19 cellular contexts compared by ENCODE assay signal in the genomic region with DNA sequence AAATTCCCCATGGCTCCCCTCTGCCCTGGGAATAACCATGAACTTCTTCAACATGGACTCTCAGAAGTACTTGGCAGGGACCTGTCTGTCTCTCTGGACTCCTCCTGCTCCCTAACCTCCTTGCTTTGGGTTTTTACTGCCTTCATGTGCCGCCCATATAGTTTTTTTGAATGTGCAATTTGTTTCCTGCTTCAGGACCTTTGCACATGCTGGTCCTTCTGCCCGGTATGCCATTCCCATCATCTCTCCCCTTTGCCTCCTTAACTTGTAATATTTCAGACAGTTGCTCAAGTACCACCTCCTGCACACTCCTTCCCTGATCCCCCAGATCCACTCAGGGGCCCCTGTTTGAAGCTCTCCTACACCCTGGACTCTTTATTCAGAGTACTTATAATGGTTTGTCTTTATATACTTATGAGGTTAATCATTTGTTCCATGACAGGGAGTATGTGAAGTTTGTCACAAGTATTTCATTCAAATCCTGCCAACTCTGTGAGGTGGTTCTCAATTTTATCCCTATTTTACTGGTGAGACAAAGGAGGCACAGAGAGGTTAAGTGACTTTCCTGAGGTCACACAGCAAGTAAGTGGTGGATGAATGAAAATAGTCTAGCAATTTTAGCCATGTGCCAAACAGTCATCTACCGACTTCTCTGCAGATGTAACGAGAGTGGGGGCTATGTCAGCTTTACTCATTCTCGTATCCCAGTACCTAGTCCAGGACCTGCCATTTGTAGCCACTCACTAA.
DNase-seq lines count a peak whose midpoint lies in the region; ATAC-seq, FAIRE-seq and TF ChIP-seq lines count a peak whose summit lies in the region.
"Had no signal": no experiment of that assay in that cellular context is flagged by ENCODE, and none has a peak within 500 bp of the region (broad histone marks: within the 10 kb centered on the region; RNA-seq: fewer than 3 reads in every experiment).

No MANE protein-coding gene starts in this region.

- H3K4me3 ChIP-seq in astrocyte (ENCODE audit: insufficient read depth, low read depth, low read length): no peak overlapping the region
- H3K4me3 ChIP-seq: BLaER1, GM23248 had no signal

- H3K9ac ChIP-seq in astrocyte (ENCODE audit: low read length): no peak overlapping the region
- H3K9ac ChIP-seq: BLaER1, GM23248 had no signal

- no peak overlapping the region for H2AFZ ChIP-seq in astrocyte (ENCODE audit: low read depth, low read length)
- H2AFZ ChIP-seq: GM23248 had no signal

- H3K4me1 Mint-ChIP-seq in astrocyte (ENCODE audit: low read depth, unreplicated experiment): peaks cover 34% of the 10 kb centered on the region
- no peaks in the 10 kb centered on the region for H3K4me1 Mint-ChIP-seq in central memory CD8-positive, alpha-beta T cell
- H3K4me1 Mint-ChIP-seq in nephron: peaks cover 88% of the 10 kb centered on the region
- no peaks in the 10 kb centered on the region for H3K4me1 Mint-ChIP-seq in activated CD8-positive, alpha-beta T cell treated with anti-CD3 and anti-CD28 coated beads for 36 hours (ENCODE audit: low read depth)
- H3K4me1 Mint-ChIP-seq: CD4-positive, alpha-beta memory T cell had no signal

- H3K27ac Mint-ChIP-seq in astrocyte (ENCODE audit: unreplicated experiment) (peak overlapping the region; percentile 75), nephron (peak overlapping the region; percentile 71 to 94 (median 84))
- peak overlapping the region; percentile 40 for H3K27ac Mint-ChIP-seq in central memory CD8-positive, alpha-beta T cell (ENCODE audit: low read depth)
- H3K27ac Mint-ChIP-seq in activated CD8-positive, alpha-beta T cell treated with anti-CD3 and anti-CD28 coated beads for 36 hours: no peak overlapping the region
- H3K27ac Mint-ChIP-seq: CD14-positive monocyte; CD4-positive, alpha-beta memory T cell; HFFc6 had no signal

- H3K27ac ChIP-seq in astrocyte (ENCODE audit: low read depth, low read length): no peak overlapping the region
- H3K27ac ChIP-seq: BLaER1, GM23248 had no signal

- no peak for DNase-seq in astrocyte (ENCODE audit: low read depth)
- no peak for DNase-seq in central memory CD8-positive, alpha-beta T cell (ENCODE audit: low spot score in 2 of 2)
- no peak for DNase-seq in activated CD4-positive, CD25-positive, alpha-beta regulatory T cell treated with anti-CD3 and anti-CD28 coated beads, Interleukin-2, amount 50 U/mL, for 72 hours
- no peak for DNase-seq in activated CD8-positive, alpha-beta T cell treated with anti-CD3 and anti-CD28 coated beads for 36 hours
- DNase-seq: CD4-positive, alpha-beta memory T cell; DMS153; DMS79; GDM1; GM23248; HCEC 1CT; HFFc6 had no signal

- H3K36me3 Mint-ChIP-seq in astrocyte (ENCODE audit: low read depth, unreplicated experiment) (no peaks in the 10 kb centered on the region), nephron (ENCODE audit: low read depth) (no peaks in the 10 kb centered on the region)
- no peaks in the 10 kb centered on the region for H3K36me3 Mint-ChIP-seq in central memory CD8-positive, alpha-beta T cell (ENCODE audit: insufficient read depth)
- no peaks in the 10 kb centered on the region for H3K36me3 Mint-ChIP-seq in activated CD8-positive, alpha-beta T cell treated with anti-CD3 and anti-CD28 coated beads for 36 hours (ENCODE audit: low read depth)
- H3K36me3 Mint-ChIP-seq: CD14-positive monocyte; CD4-positive, alpha-beta memory T cell had no signal

- H3K27me3 Mint-ChIP-seq in astrocyte (ENCODE audit: low read depth, unreplicated experiment) (peaks cover 24% of the 10 kb centered on the region), nephron (ENCODE audit: low read depth) (peaks cover 18% of the 10 kb centered on the region)
- H3K27me3 Mint-ChIP-seq in central memory CD8-positive, alpha-beta T cell: peaks cover 20% of the 10 kb centered on the region
- H3K27me3 Mint-ChIP-seq in activated CD8-positive, alpha-beta T cell treated with anti-CD3 and anti-CD28 coated beads for 36 hours: peaks cover 2% of the 10 kb centered on the region

- intact Hi-C loops in activated CD8-positive, alpha-beta T cell treated with anti-CD3 and anti-CD28 coated beads for 36 hours (cut with micrococcal nuclease): no loop called here

- POLR2A ChIA-PET in activated CD8-positive, alpha-beta T cell treated with anti-CD3 and anti-CD28 coated beads for 36 hours (lab: Charles Lee): no interaction called here

- CTCF ChIA-PET in activated CD8-positive, alpha-beta T cell treated with anti-CD3 and anti-CD28 coated beads for 36 hours (lab: Charles Lee): no interaction called here

- H3K9me3 ChIP-seq in astrocyte (ENCODE audit: insufficient read depth, low read depth, low read length): no peaks in the 10 kb centered on the region
- H3K9me3 ChIP-seq: BLaER1 had no signal

- H3K4me3 Mint-ChIP-seq in astrocyte (ENCODE audit: unreplicated experiment): no peak overlapping the region
- no peak overlapping the region for H3K4me3 Mint-ChIP-seq in central memory CD8-positive, alpha-beta T cell
- H3K4me3 Mint-ChIP-seq in nephron: no peak overlapping the region
- no peak overlapping the region for H3K4me3 Mint-ChIP-seq in activated CD8-positive, alpha-beta T cell treated with anti-CD3 and anti-CD28 coated beads for 36 hours
- H3K4me3 Mint-ChIP-seq: CD14-positive monocyte; CD4-positive, alpha-beta memory T cell; HFFc6 had no signal

- H3K9me3 Mint-ChIP-seq in astrocyte (ENCODE audit: unreplicated experiment) (no peaks in the 10 kb centered on the region), nephron (no peaks in the 10 kb centered on the region)
- no peaks in the 10 kb centered on the region for H3K9me3 Mint-ChIP-seq in central memory CD8-positive, alpha-beta T cell
- no peaks in the 10 kb centered on the region for H3K9me3 Mint-ChIP-seq in activated CD8-positive, alpha-beta T cell treated with anti-CD3 and anti-CD28 coated beads for 36 hours
- H3K9me3 Mint-ChIP-seq: CD14-positive monocyte; CD4-positive, alpha-beta memory T cell had no signal

- no peaks in the 10 kb centered on the region for H3K4me1 ChIP-seq in astrocyte (ENCODE audit: insufficient read depth, low read length)

- TF ChIP-seq CTCF in astrocyte (IDR thresholded peaks at IDR 0.05; ENCODE audit: insufficient read depth, low read depth, low read length) (no peak), nephron (IDR thresholded peaks at IDR 0.05; ENCODE audit: unreplicated experiment in 3 of 3) (no peak)
- TF ChIP-seq CTCF in activated CD8-positive, alpha-beta T cell treated with anti-CD3 and anti-CD28 coated beads for 36 hours (IDR thresholded peaks at IDR 0.05): no peak

- no peak for FAIRE-seq in astrocyte (lab: Jason Lieb, UNC)
- FAIRE-seq: A204.1, GM12892, GM18507, H54 had no signal

- no peaks in the 10 kb centered on the region for H3K36me3 ChIP-seq in astrocyte (ENCODE audit: insufficient read depth, low read length)
- H3K36me3 ChIP-seq: BLaER1 had no signal

- no peaks in the 10 kb centered on the region for H4K20me1 ChIP-seq in astrocyte (ENCODE audit: insufficient read depth, low read length)
- H4K20me1 ChIP-seq: BLaER1 had no signal

- peaks cover 9% of the 10 kb centered on the region for H3K27me3 ChIP-seq in astrocyte (ENCODE audit: insufficient read depth, low read length)
- H3K27me3 ChIP-seq: BLaER1 had no signal

- no peak for ATAC-seq in central memory CD8-positive, alpha-beta T cell (replicated peaks; ENCODE audit: extremely low read depth, poor library complexity, severe bottlenecking)
- no peak for ATAC-seq in activated CD8-positive, alpha-beta T cell treated with anti-CD3 and anti-CD28 coated beads for 36 hours
- no peak for ATAC-seq in HG03280 (IDR thresholded peaks at IDR 0.05; ENCODE audit: unreplicated experiment)

- H3K79me2 ChIP-seq in astrocyte (ENCODE audit: insufficient read depth, low read length): no peaks in the 10 kb centered on the region

- H3K4me2 ChIP-seq in astrocyte (ENCODE audit: low read length): no peak overlapping the region
- H3K4me2 ChIP-seq: BLaER1 had no signal
